ENCODE assay signal across 1 cellular context in the genomic region with DNA sequence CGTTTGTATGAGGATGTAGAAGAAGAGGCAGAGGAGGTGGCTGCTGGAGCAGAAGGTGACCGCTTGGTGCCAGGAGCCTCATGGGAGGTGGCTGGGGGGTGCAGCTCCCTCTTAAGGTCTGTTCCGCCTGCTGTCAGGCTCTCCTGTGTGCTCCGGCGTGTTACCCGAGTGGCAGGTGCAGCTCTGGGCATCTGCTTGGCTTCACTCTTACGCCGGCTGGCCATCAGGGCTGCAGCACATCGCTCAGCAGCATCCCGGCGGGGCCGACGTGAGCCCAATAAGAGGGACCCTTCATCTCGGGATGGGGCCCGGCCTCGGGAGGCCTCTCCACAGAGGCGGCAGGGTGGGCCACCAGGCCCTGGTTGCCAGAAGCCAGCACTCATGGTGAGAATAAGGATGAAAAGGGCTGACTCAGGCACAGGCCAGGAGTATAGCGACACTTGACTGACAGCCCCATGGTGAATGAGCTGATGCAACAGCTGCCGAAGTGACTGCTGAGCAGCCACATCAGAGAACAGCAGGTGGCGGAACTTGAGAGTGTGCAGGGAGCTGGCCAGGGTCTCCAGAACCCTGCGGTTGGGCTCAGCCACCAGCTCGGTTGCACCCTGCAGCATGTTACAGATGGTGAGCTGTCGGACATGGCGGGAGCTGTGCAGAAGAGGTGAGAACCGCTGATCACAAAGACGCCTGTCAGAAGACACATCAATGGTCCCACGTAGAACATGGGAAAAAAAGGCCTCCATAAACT.
A peak's percentile ranks its signal among the peaks of the same experiment; 100 is the strongest.
TF ChIP-seq lines count a peak whose summit lies in the region.

No MANE protein-coding gene starts in this region.

TF ChIP-seq in K562, 482 proteins besides CTCF, POLR2A, EP300 and RAD21 (continued from another document and continues in another):
- TF ChIP-seq, protein P1, sequence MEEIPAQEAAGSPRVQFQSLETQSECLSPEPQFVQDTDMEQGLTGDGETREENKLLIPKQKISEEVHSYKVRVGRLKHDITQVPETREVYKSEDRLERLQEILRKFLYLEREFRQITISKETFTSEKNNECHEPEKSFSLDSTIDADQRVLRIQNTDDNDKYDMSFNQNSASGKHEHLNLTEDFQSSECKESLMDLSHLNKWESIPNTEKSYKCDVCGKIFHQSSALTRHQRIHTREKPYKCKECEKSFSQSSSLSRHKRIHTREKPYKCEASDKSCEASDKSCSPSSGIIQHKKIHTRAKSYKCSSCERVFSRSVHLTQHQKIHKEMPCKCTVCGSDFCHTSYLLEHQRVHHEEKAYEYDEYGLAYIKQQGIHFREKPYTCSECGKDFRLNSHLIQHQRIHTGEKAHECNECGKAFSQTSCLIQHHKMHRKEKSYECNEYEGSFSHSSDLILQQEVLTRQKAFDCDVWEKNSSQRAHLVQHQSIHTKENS (CRISPR knock-in tag; IDR thresholded peaks at IDR 0.05): no peak
- no peak for TF ChIP-seq WHSC1 (IDR thresholded peaks at IDR 0.05; ENCODE audit: low read length)
- TF ChIP-seq, protein P2, sequence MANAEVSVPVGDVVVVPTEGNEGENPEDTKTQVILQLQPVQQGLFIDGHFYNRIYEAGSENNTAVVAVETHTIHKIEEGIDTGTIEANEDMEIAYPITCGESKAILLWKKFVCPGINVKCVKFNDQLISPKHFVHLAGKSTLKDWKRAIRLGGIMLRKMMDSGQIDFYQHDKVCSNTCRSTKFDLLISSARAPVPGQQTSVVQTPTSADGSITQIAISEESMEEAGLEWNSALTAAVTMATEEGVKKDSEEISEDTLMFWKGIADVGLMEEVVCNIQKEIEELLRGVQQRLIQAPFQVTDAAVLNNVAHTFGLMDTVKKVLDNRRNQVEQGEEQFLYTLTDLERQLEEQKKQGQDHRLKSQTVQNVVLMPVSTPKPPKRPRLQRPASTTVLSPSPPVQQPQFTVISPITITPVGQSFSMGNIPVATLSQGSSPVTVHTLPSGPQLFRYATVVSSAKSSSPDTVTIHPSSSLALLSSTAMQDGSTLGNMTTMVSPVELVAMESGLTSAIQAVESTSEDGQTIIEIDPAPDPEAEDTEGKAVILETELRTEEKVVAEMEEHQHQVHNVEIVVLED (CRISPR knock-in tag; IDR thresholded peaks at IDR 0.05): no peak
- TF ChIP-seq, protein P3, sequence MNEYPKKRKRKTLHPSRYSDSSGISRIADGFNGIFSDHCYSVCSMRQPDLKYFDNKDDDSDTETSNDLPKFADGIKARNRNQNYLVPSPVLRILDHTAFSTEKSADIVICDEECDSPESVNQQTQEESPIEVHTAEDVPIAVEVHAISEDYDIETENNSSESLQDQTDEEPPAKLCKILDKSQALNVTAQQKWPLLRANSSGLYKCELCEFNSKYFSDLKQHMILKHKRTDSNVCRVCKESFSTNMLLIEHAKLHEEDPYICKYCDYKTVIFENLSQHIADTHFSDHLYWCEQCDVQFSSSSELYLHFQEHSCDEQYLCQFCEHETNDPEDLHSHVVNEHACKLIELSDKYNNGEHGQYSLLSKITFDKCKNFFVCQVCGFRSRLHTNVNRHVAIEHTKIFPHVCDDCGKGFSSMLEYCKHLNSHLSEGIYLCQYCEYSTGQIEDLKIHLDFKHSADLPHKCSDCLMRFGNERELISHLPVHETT (CRISPR knock-in tag; conservative IDR thresholded peaks at IDR 0.05 in 1 of 2, IDR thresholded peaks at IDR 0.05 in 1 of 2): no peak
- no peak for TF ChIP-seq TRIM28 (IDR thresholded peaks at IDR 0.05)
- no peak for TF ChIP-seq ZNF274 (IDR thresholded peaks at IDR 0.05; ENCODE audit: borderline replicate concordance, low read depth, low read length)
- TF ChIP-seq ZNF57 (CRISPR knock-in tag; IDR thresholded peaks at IDR 0.05): no peak
- TF ChIP-seq ZNF324 (CRISPR knock-in tag; IDR thresholded peaks at IDR 0.05): no peak
- no peak for TF ChIP-seq NR2C2 (CRISPR knock-in tag; IDR thresholded peaks at IDR 0.05)
- TF ChIP-seq NR2C2 (tag; IDR thresholded peaks at IDR 0.05): no peak
- 0 out of 2 replicates have a peak, but pooled peaks have one; percentile 27 for TF ChIP-seq E2F3 (CRISPR knock-in tag; IDR thresholded peaks at IDR 0.05)
- no peak for TF ChIP-seq STAG1 (CRISPR knock-in tag; IDR thresholded peaks at IDR 0.05; ENCODE audit: borderline replicate concordance)
- TF ChIP-seq, protein P4, sequence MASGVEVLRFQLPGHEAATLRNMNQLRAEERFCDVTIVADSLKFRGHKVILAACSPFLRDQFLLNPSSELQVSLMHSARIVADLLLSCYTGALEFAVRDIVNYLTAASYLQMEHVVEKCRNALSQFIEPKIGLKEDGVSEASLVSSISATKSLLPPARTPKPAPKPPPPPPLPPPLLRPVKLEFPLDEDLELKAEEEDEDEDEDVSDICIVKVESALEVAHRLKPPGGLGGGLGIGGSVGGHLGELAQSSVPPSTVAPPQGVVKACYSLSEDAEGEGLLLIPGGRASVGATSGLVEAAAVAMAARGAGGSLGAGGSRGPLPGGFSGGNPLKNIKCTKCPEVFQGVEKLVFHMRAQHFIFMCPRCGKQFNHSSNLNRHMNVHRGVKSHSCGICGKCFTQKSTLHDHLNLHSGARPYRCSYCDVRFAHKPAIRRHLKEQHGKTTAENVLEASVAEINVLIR (CRISPR knock-in tag; IDR thresholded peaks at IDR 0.05): no peak
- TF ChIP-seq CCAR2 (IDR thresholded peaks at IDR 0.05; ENCODE audit: low read depth, low read length): no peak
- TF ChIP-seq NFATC3 (IDR thresholded peaks at IDR 0.05): no peak
- no peak for TF ChIP-seq IRF2 (CRISPR knock-in tag; IDR thresholded peaks at IDR 0.05)
- TF ChIP-seq ZNF431 (CRISPR knock-in tag; IDR thresholded peaks at IDR 0.05): no peak
- TF ChIP-seq NR4A1 (CRISPR knock-in tag; IDR thresholded peaks at IDR 0.05): no peak
- no peak for TF ChIP-seq NR4A1 (tag; IDR thresholded peaks at IDR 0.05)
- no peak for TF ChIP-seq MCM7 (IDR thresholded peaks at IDR 0.05)
- TF ChIP-seq CBFA2T3 (IDR thresholded peaks at IDR 0.05): no peak
- TF ChIP-seq TCFL5 (CRISPR knock-in tag; conservative IDR thresholded peaks at IDR 0.05): no peak
- TF ChIP-seq ZNF133 (CRISPR knock-in tag; IDR thresholded peaks at IDR 0.05): no peak
- TF ChIP-seq, protein P5, sequence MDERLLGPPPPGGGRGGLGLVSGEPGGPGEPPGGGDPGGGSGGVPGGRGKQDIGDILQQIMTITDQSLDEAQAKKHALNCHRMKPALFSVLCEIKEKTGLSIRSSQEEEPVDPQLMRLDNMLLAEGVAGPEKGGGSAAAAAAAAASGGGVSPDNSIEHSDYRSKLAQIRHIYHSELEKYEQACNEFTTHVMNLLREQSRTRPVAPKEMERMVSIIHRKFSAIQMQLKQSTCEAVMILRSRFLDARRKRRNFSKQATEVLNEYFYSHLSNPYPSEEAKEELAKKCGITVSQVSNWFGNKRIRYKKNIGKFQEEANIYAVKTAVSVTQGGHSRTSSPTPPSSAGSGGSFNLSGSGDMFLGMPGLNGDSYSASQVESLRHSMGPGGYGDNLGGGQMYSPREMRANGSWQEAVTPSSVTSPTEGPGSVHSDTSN (CRISPR knock-in tag; IDR thresholded peaks at IDR 0.05; ENCODE audit: low read depth): peak; percentile 90
- TF ChIP-seq, protein P5 (tag; conservative IDR thresholded peaks at IDR 0.05; ENCODE audit: low read depth): peak; percentile 93
- TF ChIP-seq NR2F6 (CRISPR knock-in tag; IDR thresholded peaks at IDR 0.05): no peak
- TF ChIP-seq, protein P6, sequence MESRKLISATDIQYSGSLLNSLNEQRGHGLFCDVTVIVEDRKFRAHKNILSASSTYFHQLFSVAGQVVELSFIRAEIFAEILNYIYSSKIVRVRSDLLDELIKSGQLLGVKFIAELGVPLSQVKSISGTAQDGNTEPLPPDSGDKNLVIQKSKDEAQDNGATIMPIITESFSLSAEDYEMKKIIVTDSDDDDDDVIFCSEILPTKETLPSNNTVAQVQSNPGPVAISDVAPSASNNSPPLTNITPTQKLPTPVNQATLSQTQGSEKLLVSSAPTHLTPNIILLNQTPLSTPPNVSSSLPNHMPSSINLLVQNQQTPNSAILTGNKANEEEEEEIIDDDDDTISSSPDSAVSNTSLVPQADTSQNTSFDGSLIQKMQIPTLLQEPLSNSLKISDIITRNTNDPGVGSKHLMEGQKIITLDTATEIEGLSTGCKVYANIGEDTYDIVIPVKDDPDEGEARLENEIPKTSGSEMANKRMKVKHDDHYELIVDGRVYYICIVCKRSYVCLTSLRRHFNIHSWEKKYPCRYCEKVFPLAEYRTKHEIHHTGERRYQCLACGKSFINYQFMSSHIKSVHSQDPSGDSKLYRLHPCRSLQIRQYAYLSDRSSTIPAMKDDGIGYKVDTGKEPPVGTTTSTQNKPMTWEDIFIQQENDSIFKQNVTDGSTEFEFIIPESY (CRISPR knock-in tag; IDR thresholded peaks at IDR 0.05): peak; percentile 99
- no peak for TF ChIP-seq U2AF2 (optimal IDR thresholded peaks at IDR 0.05; ENCODE audit: low read depth, low read length)
- TF ChIP-seq, protein P7, sequence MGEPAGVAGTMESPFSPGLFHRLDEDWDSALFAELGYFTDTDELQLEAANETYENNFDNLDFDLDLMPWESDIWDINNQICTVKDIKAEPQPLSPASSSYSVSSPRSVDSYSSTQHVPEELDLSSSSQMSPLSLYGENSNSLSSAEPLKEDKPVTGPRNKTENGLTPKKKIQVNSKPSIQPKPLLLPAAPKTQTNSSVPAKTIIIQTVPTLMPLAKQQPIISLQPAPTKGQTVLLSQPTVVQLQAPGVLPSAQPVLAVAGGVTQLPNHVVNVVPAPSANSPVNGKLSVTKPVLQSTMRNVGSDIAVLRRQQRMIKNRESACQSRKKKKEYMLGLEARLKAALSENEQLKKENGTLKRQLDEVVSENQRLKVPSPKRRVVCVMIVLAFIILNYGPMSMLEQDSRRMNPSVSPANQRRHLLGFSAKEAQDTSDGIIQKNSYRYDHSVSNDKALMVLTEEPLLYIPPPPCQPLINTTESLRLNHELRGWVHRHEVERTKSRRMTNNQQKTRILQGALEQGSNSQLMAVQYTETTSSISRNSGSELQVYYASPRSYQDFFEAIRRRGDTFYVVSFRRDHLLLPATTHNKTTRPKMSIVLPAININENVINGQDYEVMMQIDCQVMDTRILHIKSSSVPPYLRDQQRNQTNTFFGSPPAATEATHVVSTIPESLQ (CRISPR knock-in tag; IDR thresholded peaks at IDR 0.05): no peak
- no peak for TF ChIP-seq HNRNPLL (IDR thresholded peaks at IDR 0.05; ENCODE audit: low read depth, low read length, poor library complexity, severe bottlenecking)
- TF ChIP-seq ZNF780A (CRISPR knock-in tag; IDR thresholded peaks at IDR 0.05): no peak
- TF ChIP-seq DMBX1 (CRISPR knock-in tag; IDR thresholded peaks at IDR 0.05; ENCODE audit: borderline replicate concordance): peak; percentile 88
- no peak for TF ChIP-seq SMAD1 (IDR thresholded peaks at IDR 0.05; ENCODE audit: low read depth, low read length, partially characterized antibody)
- TF ChIP-seq ZNF175 (CRISPR knock-in tag; IDR thresholded peaks at IDR 0.05; ENCODE audit: low read depth): peak; percentile 34; the same call in 1 of the 2 replicates
- TF ChIP-seq HNRNPK (IDR thresholded peaks at IDR 0.05; ENCODE audit: low read depth, low read length, poor library complexity, severe bottlenecking): no peak
- TF ChIP-seq, protein P8, sequence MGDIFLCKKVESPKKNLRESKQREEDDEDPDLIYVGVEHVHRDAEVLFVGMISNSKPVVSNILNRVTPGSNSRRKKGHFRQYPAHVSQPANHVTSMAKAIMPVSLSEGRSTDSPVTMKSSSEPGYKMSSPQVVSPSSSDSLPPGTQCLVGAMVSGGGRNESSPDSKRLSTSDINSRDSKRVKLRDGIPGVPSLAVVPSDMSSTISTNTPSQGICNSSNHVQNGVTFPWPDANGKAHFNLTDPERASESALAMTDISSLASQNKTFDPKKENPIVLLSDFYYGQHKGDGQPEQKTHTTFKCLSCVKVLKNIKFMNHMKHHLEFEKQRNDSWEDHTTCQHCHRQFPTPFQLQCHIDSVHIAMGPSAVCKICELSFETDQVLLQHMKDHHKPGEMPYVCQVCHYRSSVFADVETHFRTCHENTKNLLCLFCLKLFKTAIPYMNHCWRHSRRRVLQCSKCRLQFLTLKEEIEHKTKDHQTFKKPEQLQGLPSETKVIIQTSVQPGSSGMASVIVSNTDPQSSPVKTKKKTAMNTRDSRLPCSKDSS (IDR thresholded peaks at IDR 0.05; ENCODE audit: low read depth, partially characterized antibody): no peak
- TF ChIP-seq HNRNPUL1 (IDR thresholded peaks at IDR 0.05; ENCODE audit: low read length): no peak
- no peak for TF ChIP-seq POLR2AphosphoS5 (IDR thresholded peaks at IDR 0.05; ENCODE audit: control insufficient read depth, insufficient read depth, low read depth, low read length)
- TF ChIP-seq RHOXF2B (CRISPR knock-in tag; conservative IDR thresholded peaks at IDR 0.05): 0 out of 2 replicates have a peak, but pooled peaks have one; percentile 17
- no peak for TF ChIP-seq SMC3 (conservative IDR thresholded peaks at IDR 0.05; ENCODE audit: insufficient read depth, low read depth, low read length)
- peak; percentile 22; the same call in 1 of the 2 replicates for TF ChIP-seq NFE2 (IDR thresholded peaks at IDR 0.05; ENCODE audit: low read depth)
- TF ChIP-seq ARNT (IDR thresholded peaks at IDR 0.05): no peak
- TF ChIP-seq MYBL2 (IDR thresholded peaks at IDR 0.05; ENCODE audit: low read depth): no peak
- TF ChIP-seq MYBL2 (CRISPR knock-in tag; IDR thresholded peaks at IDR 0.05; ENCODE audit: borderline replicate concordance): no peak
- TF ChIP-seq SMARCA5 (IDR thresholded peaks at IDR 0.05): no peak
- TF ChIP-seq ZC3H4 (CRISPR knock-in tag; IDR thresholded peaks at IDR 0.05; ENCODE audit: borderline replicate concordance): no peak
- no peak for TF ChIP-seq MYNN (IDR thresholded peaks at IDR 0.05)
- no peak for TF ChIP-seq MYNN (CRISPR knock-in tag; IDR thresholded peaks at IDR 0.05)
- no peak for TF ChIP-seq PHF8 (IDR thresholded peaks at IDR 0.05; ENCODE audit: borderline replicate concordance, low read length)
- no peak for TF ChIP-seq NFIC (IDR thresholded peaks at IDR 0.05)
- no peak for TF ChIP-seq RBM39 (optimal IDR thresholded peaks at IDR 0.05; ENCODE audit: low read depth, low read length)
- TF ChIP-seq DPF2 (IDR thresholded peaks at IDR 0.05): no peak
- no peak for TF ChIP-seq RBM34 (IDR thresholded peaks at IDR 0.05; ENCODE audit: borderline replicate concordance, insufficient read depth, low read length)
